ENCODE assay signal across 8 cellular contexts in the genomic region with DNA sequence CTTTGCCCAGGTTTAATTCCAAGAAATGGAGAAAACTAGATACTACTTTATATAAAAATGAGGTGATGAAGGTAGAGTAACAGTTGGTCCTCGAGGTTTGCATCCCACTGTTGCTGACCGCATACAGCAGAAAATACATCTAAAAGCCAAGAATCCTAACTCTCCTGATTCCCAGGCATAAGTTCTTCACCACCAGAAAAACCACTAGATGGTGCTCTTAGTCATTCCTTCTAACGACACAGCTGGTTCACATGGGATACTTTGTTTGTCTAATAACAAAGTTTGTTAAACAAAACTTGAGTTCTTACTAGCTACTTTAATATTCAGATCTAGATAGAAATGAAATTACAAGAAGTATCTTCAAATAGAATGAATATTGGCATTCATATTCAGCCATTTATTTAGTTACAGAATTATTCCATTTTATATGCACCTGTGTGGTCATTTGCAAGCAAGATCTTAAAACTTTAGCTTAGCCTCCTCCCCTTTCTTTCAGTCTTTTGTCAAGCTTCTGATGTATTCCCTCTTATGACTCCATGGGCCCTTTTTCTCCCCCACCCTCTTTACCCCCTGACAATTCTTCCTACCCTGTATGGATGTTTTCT. TPM values are rescaled to one million over a fixed set of nuclear protein-coding genes. Genes with fewer than 3 reads are reported as not detected.
A peak's percentile ranks its signal among the peaks of the same experiment; 100 is the strongest.
DNase-seq lines count a peak whose midpoint lies in the region; ATAC-seq and TF ChIP-seq lines count a peak whose summit lies in the region.

No MANE protein-coding gene starts in this region.

- WGBS in esophagus muscularis mucosa: 6% methylated on average over 3 of the region's 3 CpGs
- WGBS in psoas muscle, 3 donors: 13 to 21% (median 16%) methylated on average over 3 of the region's 3 CpGs
- WGBS in upper lobe of left lung, 2 donors: 12 to 22% methylated on average over 3 of the region's 3 CpGs

- H3K27me3 ChIP-seq in OCI-LY3 (ENCODE audit: low read depth, low read length) (no peaks in the 10 kb centered on the region), esophagus muscularis mucosa (no peaks in the 10 kb centered on the region), psoas muscle (ENCODE audit: insufficient read depth in 3 of 3, low read length in 2 of 3) (no peaks in the 10 kb centered on the region), upper lobe of left lung (no peaks in the 10 kb centered on the region)
- H3K27me3 ChIP-seq in naive thymus-derived CD4-positive, alpha-beta T cell (ENCODE audit: control insufficient read depth in 2 of 2, insufficient read depth in 2 of 2, low read length in 2 of 2): no peaks in the 10 kb centered on the region

- no peak overlapping the region for H2AFZ ChIP-seq in OCI-LY3 (ENCODE audit: low read depth, low read length)

- H3K9me3 ChIP-seq in OCI-LY3 (ENCODE audit: insufficient read depth, low read length) (no peaks in the 10 kb centered on the region), esophagus muscularis mucosa (no peaks in the 10 kb centered on the region), psoas muscle (no peaks in the 10 kb centered on the region), upper lobe of left lung (no peaks in the 10 kb centered on the region)
- H3K9me3 ChIP-seq in naive thymus-derived CD4-positive, alpha-beta T cell (ENCODE audit: control insufficient read depth in 2 of 3, low read length in 3 of 3): no peaks in the 10 kb centered on the region

- intact Hi-C loops in esophagus muscularis mucosa (cut with DNase I) (no loop called here), psoas muscle (cut with DNase I) (no loop called here)
- intact Hi-C loops in naive thymus-derived CD4-positive, alpha-beta T cell (cut with micrococcal nuclease): no loop called here

- POLR2A ChIA-PET in naive thymus-derived CD4-positive, alpha-beta T cell (lab: Charles Lee): no interaction called here

- H3K79me2 ChIP-seq in OCI-LY3 (ENCODE audit: low read length): no peaks in the 10 kb centered on the region

- TF ChIP-seq POLR2A in esophagus muscularis mucosa (IDR thresholded peaks at IDR 0.05; ENCODE audit: low read depth): no peak
- TF ChIP-seq POLR2A in upper lobe of left lung (IDR thresholded peaks at IDR 0.05): no peak

- ATAC-seq in psoas muscle (no peak), upper lobe of left lung (ENCODE audit: low FRiP score in 2 of 2) (no peak), GM19397 (IDR thresholded peaks at IDR 0.05; ENCODE audit: unreplicated experiment) (no peak)
- no peak for ATAC-seq in naive thymus-derived CD4-positive, alpha-beta T cell

- no peak overlapping the region for H3K4me2 ChIP-seq in OCI-LY3 (ENCODE audit: low read length)

- H3K36me3 Mint-ChIP-seq in naive thymus-derived CD4-positive, alpha-beta T cell: peaks cover 0 to 10% (median 0%) of the 10 kb centered on the region in 5 donors

- no peak overlapping the region for H3K27ac ChIP-seq in OCI-LY3 (ENCODE audit: low read length)
- H3K27ac ChIP-seq in esophagus muscularis mucosa (replicated peaks in 1 of 4): no peak overlapping the region
- no peak overlapping the region for H3K27ac ChIP-seq in psoas muscle
- no peak overlapping the region for H3K27ac ChIP-seq in upper lobe of left lung
- no peak overlapping the region for H3K27ac ChIP-seq in naive thymus-derived CD4-positive, alpha-beta T cell (ENCODE audit: low read depth, low read length)

- H3K36me3 ChIP-seq in OCI-LY3 (replicated peaks; ENCODE audit: low read depth, low read length) (no peaks in the 10 kb centered on the region), esophagus muscularis mucosa (peaks cover 0 to 6% (median 0%) of the 10 kb centered on the region in 4 donors), psoas muscle (ENCODE audit: insufficient read depth in 1 of 2, low read depth in 1 of 2) (no peaks in the 10 kb centered on the region), upper lobe of left lung (no peaks in the 10 kb centered on the region)
- H3K36me3 ChIP-seq in naive thymus-derived CD4-positive, alpha-beta T cell (ENCODE audit: control insufficient read depth in 2 of 3, insufficient read depth in 3 of 3, low read length in 3 of 3): no peaks in the 10 kb centered on the region

- H4K20me1 ChIP-seq in OCI-LY3 (ENCODE audit: insufficient read depth, low read length): no peaks in the 10 kb centered on the region

- H3K4me1 ChIP-seq in OCI-LY3 (ENCODE audit: low read length) (no peaks in the 10 kb centered on the region), esophagus muscularis mucosa (no peaks in the 10 kb centered on the region), psoas muscle (no peaks in the 10 kb centered on the region), upper lobe of left lung (no peaks in the 10 kb centered on the region)
- no peaks in the 10 kb centered on the region for H3K4me1 ChIP-seq in naive thymus-derived CD4-positive, alpha-beta T cell (ENCODE audit: control insufficient read depth in 2 of 2, insufficient read depth in 2 of 2, low read length in 2 of 2)

- H3K27me3 Mint-ChIP-seq in naive thymus-derived CD4-positive, alpha-beta T cell: no peaks in the 10 kb centered on the region

- CTCF ChIA-PET in naive thymus-derived CD4-positive, alpha-beta T cell (lab: Charles Lee): interaction anchor here (1.1 kb wide), 1 partner anchor 369 kb away, joined by 6 read pairs; no protein-coding TSS in a partner anchor

- H3K27ac Mint-ChIP-seq in naive thymus-derived CD4-positive, alpha-beta T cell: no peak overlapping the region

- H3K9ac ChIP-seq in OCI-LY3 (ENCODE audit: low read length): no peak overlapping the region

- DNase-seq in A172 (ENCODE audit: low spot score) (peak; percentile 44), esophagus muscularis mucosa (ENCODE audit: extremely low spot score) (no peak), psoas muscle (no peak), upper lobe of left lung (no peak)
- no peak for DNase-seq in naive thymus-derived CD4-positive, alpha-beta T cell

- TF ChIP-seq CTCF in GM12874 (IDR thresholded peaks at IDR 0.05; ENCODE audit: insufficient read depth, low read depth, low read length) (peak; percentile 31; the same call in 1 of the 2 replicates), OCI-LY3 (IDR thresholded peaks at IDR 0.05; ENCODE audit: low read depth, low read length) (peak; percentile 63), esophagus muscularis mucosa (IDR thresholded peaks at IDR 0.05) (peak; percentile 32 to 58 (median 39)), psoas muscle (IDR thresholded peaks at IDR 0.05) (peak; percentile 43), upper lobe of left lung (IDR thresholded peaks at IDR 0.05) (peak in 3 of 6 experiments; percentile 27 to 32 (median 31))

- H3K4me3 Mint-ChIP-seq in naive thymus-derived CD4-positive, alpha-beta T cell: no peak overlapping the region

- H3K9me3 Mint-ChIP-seq in naive thymus-derived CD4-positive, alpha-beta T cell: no peaks in the 10 kb centered on the region

- H3K4me3 ChIP-seq in OCI-LY3 (ENCODE audit: low read length) (no peak overlapping the region), esophagus muscularis mucosa (no peak overlapping the region), psoas muscle (no peak overlapping the region), upper lobe of left lung (no peak overlapping the region)
- no peak overlapping the region for H3K4me3 ChIP-seq in naive thymus-derived CD4-positive, alpha-beta T cell (ENCODE audit: low read length)

- TF ChIP-seq EP300 in esophagus muscularis mucosa (IDR thresholded peaks at IDR 0.05) (no peak), upper lobe of left lung (IDR thresholded peaks at IDR 0.05) (no peak)

- peaks cover 0 to 6% (median 0%) of the 10 kb centered on the region in 7 donors for H3K4me1 Mint-ChIP-seq in naive thymus-derived CD4-positive, alpha-beta T cell

RNA-seq across cellular contexts. Expression of gene CYP26C1, which starts 54.1 kb away (rescaled TPM):
- 0.02 TPM in 1 of 2 replicates, not detected in the other for total RNA-seq in A172 (2014; rRNA removed; shearing (Covaris generic))
- total RNA-seq in esophagus muscularis mucosa (under 1 TPM in 3 of 4 donors, not detected in 1; under 0.01 to 0.39 (median under 0.01) TPM), psoas muscle (under 1 TPM in 1 of 4 donors, not detected in 3; 0.06 TPM), upper lobe of left lung (under 1 TPM in 5 of 6 donors, not detected in 1; 0.22 to 0.46 (median 0.37) TPM)
- polyA plus RNA-seq in psoas muscle: under 1 TPM in 2 of 3 donors, not detected in 1; 0.01 to 0.03 TPM
- total RNA-seq in naive thymus-derived CD4-positive, alpha-beta T cell: under 1 TPM; 0.10 to 0.38 (median 0.27) TPM
- polyA plus RNA-seq in naive thymus-derived CD4-positive, alpha-beta T cell: not detected
